ENCODE assay signal across 10 cellular contexts in the genomic region with DNA sequence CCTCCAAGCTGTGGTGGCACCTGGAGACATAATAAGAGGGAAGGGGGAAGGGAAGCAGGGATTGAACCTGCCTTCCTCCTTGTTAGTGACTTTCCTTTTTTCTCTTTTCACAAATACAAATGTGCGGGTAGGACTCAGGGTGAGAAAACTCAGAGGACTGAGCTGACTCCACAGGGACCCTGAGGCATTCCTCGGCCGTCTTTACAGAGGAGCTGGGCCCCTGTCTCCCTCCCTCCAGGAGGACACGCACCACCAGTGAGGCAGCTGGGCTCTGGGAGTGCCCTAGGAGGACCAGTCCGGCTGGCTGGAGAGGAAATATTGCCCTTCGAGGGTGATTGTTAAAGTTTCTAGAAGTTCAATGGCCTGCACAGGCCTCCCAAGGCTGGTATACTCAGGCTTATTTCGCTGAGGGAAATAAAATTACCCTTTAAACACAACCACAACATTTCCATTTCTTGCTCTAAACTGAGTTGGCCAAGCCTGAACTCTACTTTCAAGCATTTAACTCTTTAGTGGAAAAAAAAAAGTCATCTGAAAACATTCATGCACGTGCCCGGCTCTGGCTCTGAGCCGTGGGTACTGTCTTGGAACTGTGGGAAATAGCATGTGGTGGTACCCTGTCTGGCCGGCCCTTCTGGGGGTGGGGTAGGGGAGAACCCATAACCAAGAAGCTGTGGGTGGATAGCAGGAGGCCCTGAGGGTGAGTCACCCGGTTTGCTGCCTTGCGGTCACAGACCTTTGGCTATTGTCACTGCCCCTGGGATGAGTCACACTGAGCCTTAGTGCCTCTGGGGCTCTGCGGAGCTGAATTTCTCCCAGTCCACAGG.
DNase-seq lines count a peak whose midpoint lies in the region; ATAC-seq, FAIRE-seq and TF ChIP-seq lines count a peak whose summit lies in the region.
"Had no signal": no experiment of that assay in that cellular context is flagged by ENCODE, and none has a peak within 500 bp of the region (broad histone marks: within the 10 kb centered on the region; RNA-seq: fewer than 3 reads in every experiment).

No MANE protein-coding gene starts in this region.

- no peak overlapping the region for H3K27ac ChIP-seq in GM12878 (ENCODE audit: control insufficient read depth, insufficient read depth)
- H3K27ac ChIP-seq: epithelial cell of prostate had no signal

- H3K4me1 ChIP-seq in GM12878 (ENCODE audit: control insufficient read depth, insufficient read depth, low read length), result no peaks in the 10 kb centered on the region

- in situ Hi-C loops in GM12878 (cut with MboI), result no loop called here

- H3K9me3 ChIP-seq in GM12878 (replicated peaks; ENCODE audit: control insufficient read depth, insufficient read depth, low read length), result no peaks in the 10 kb centered on the region; the same call in 2 of the 3 replicates
- H3K9me3 ChIP-seq: upper lobe of left lung had no signal

- peaks cover 52% of the 10 kb centered on the region for H3K4me1 Mint-ChIP-seq in nephron progenitor cell

- peaks cover 2% of the 10 kb centered on the region for H3K27me3 Mint-ChIP-seq in nephron progenitor cell (ENCODE audit: low read depth, poor library complexity)

- POLR2A ChIA-PET in GM12878 (lab: Charles Lee), result no interaction called here

- H3K9ac ChIP-seq in GM12878 (ENCODE audit: control insufficient read depth, insufficient read depth, low read length), result no peak overlapping the region

- FAIRE-seq in GM18507 (lab: Jason Lieb, UNC), result peak; percentile 48
- no peak for FAIRE-seq in GM12878 (lab: Jason Lieb, UNC)

- H3K9me3 Mint-ChIP-seq in nephron progenitor cell, result no peaks in the 10 kb centered on the region

- CTCF ChIA-PET in GM12878 (lab: Yijun Ruan, JAX), result interaction anchor here (0.5 to 1.7 kb wide), 4 partner anchors 10 to 208 kb away, joined by 3 to 5 read pairs (median 4); no protein-coding TSS in a partner anchor

- TF ChIP-seq POLR2A in GM12878 (IDR thresholded peaks at IDR 0.05; ENCODE audit: low read depth, low read length), result no peak

- no peaks in the 10 kb centered on the region for H3K79me2 ChIP-seq in GM12878 (ENCODE audit: control insufficient read depth, insufficient read depth, low read length)

- H3K27ac Mint-ChIP-seq in nephron progenitor cell, result peak overlapping the region; percentile 64

- TF ChIP-seq RAD21 in GM12878 (IDR thresholded peaks at IDR 0.05; ENCODE audit: insufficient read depth, low read depth, low read length), result no peak

- DNase-seq in GM18507 (ENCODE audit: extremely low spot score, insufficient read length, low read depth) (peak; percentile 22), GM12878 (ENCODE audit: low read depth, low spot score) (peak; percentile 25), nephron progenitor cell (no peak), NCI-H526 treated with DMSO at 0.1 percent for 48 hours (lab: John Stamatoyannopoulos, UW) (no peak), NCI-H2081 (lab: John Stamatoyannopoulos, UW) (no peak)
- no peak for DNase-seq in activated naive CD4-positive, alpha-beta T cell treated with anti-CD3 and anti-CD28 coated beads, Interleukin-2, amount 50 U/mL, for 16 hours

- H3K27me3 ChIP-seq in GM12878 (replicated peaks in 1 of 2; ENCODE audit: control insufficient read depth in 2 of 2, insufficient read depth in 2 of 2, low read length in 1 of 2), result no peaks in the 10 kb centered on the region; a peak in 2 of 4 replicates
- H3K27me3 ChIP-seq: upper lobe of left lung had no signal

- no peak overlapping the region for H3K4me3 Mint-ChIP-seq in nephron progenitor cell

- intact Hi-C loops in GM12878 (cut with micrococcal nuclease; ENCODE audit: unreplicated experiment), result no loop called here

- H3K4me2 ChIP-seq in GM12878 (ENCODE audit: control insufficient read depth, insufficient read depth), result no peak overlapping the region

- TF ChIP-seq CTCF in GM12878 (IDR thresholded peaks at IDR 0.05 in 2 of 3, conservative IDR thresholded peaks at IDR 0.05 in 1 of 3; ENCODE audit: control insufficient read depth in 2 of 3, extremely low read depth in 1 of 3, insufficient read depth in 1 of 3, low read depth in 3 of 3, low read length in 3 of 3) (no peak), nephron progenitor cell (IDR thresholded peaks at IDR 0.05) (no peak)

- no peaks in the 10 kb centered on the region for H4K20me1 ChIP-seq in GM12878 (ENCODE audit: control insufficient read depth, insufficient read depth)

- no peak overlapping the region for H2AFZ ChIP-seq in GM12878 (ENCODE audit: control insufficient read depth, low read depth, low read length)

- TF ChIP-seq EP300 in GM12878 (IDR thresholded peaks at IDR 0.05; ENCODE audit: borderline replicate concordance in 1 of 2, control insufficient read depth in 1 of 2, low read depth in 2 of 2, low read length in 2 of 2), result 0 out of 4 replicates have a peak, but pooled peaks have one; percentile 11 to 15

- ATAC-seq in HG03175 (IDR thresholded peaks at IDR 0.05; ENCODE audit: unreplicated experiment), result peak; percentile 81
- peak; percentile 94 for ATAC-seq in GM12878
- no peak for ATAC-seq in HG03378 (IDR thresholded peaks at IDR 0.05; ENCODE audit: unreplicated experiment)

- H3K4me3 ChIP-seq in GM12878, result no peak overlapping the region
- H3K4me3 ChIP-seq: upper lobe of left lung had no signal

- SMC1A ChIA-PET in GM12878 (lab: Charles Lee; ENCODE audit: uncharacterized antibody, unreplicated experiment), result interaction anchor here (1.0 to 2.0 kb wide), 4 partner anchors 10 to 48 kb away, joined by 4 to 7 read pairs (median 6); no protein-coding TSS in a partner anchor

- RAD21 ChIA-PET in GM12878 (lab: Charles Lee; ENCODE audit: unreplicated experiment), result interaction anchor here (1.0 to 1.2 kb wide), 3 partner anchors 9 to 45 kb away, joined by 3 to 4 read pairs (median 3); no protein-coding TSS in a partner anchor

- 2% methylated on average over 9 of the region's 14 CpGs for WGBS in GM12878 (ENCODE audit: insufficient coverage, insufficient replicate concordance, low lambda C conversion rate, missing lambda C conversion rate)

- no peaks in the 10 kb centered on the region for H3K36me3 Mint-ChIP-seq in nephron progenitor cell (ENCODE audit: low read depth)

- BruUV-seq in GM12878 (replicated peaks; lab: Mats Ljungman, UMichigan), result no TSS peak

- no peaks in the 10 kb centered on the region for H3K36me3 ChIP-seq in GM12878 (ENCODE audit: control insufficient read depth in 2 of 2, insufficient read depth in 2 of 2, low read length in 1 of 2)
- H3K36me3 ChIP-seq: upper lobe of left lung had no signal

TF ChIP-seq in GM12878, 131 proteins besides CTCF, POLR2A, EP300 and RAD21 (continues in another document):
- TF ChIP-seq IKZF1 (conservative IDR thresholded peaks at IDR 0.05), result peak; percentile 69
- peak; percentile 55; the same call in 1 of the 2 replicates for TF ChIP-seq GATAD2B (conservative IDR thresholded peaks at IDR 0.05; ENCODE audit: low read depth)
- TF ChIP-seq, protein P1, sequence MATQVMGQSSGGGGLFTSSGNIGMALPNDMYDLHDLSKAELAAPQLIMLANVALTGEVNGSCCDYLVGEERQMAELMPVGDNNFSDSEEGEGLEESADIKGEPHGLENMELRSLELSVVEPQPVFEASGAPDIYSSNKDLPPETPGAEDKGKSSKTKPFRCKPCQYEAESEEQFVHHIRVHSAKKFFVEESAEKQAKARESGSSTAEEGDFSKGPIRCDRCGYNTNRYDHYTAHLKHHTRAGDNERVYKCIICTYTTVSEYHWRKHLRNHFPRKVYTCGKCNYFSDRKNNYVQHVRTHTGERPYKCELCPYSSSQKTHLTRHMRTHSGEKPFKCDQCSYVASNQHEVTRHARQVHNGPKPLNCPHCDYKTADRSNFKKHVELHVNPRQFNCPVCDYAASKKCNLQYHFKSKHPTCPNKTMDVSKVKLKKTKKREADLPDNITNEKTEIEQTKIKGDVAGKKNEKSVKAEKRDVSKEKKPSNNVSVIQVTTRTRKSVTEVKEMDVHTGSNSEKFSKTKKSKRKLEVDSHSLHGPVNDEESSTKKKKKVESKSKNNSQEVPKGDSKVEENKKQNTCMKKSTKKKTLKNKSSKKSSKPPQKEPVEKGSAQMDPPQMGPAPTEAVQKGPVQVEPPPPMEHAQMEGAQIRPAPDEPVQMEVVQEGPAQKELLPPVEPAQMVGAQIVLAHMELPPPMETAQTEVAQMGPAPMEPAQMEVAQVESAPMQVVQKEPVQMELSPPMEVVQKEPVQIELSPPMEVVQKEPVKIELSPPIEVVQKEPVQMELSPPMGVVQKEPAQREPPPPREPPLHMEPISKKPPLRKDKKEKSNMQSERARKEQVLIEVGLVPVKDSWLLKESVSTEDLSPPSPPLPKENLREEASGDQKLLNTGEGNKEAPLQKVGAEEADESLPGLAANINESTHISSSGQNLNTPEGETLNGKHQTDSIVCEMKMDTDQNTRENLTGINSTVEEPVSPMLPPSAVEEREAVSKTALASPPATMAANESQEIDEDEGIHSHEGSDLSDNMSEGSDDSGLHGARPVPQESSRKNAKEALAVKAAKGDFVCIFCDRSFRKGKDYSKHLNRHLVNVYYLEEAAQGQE (IDR thresholded peaks at IDR 0.05; ENCODE audit: low read depth, low read length), result no peak
- peak; percentile 72 for TF ChIP-seq ATF7 (IDR thresholded peaks at IDR 0.05; ENCODE audit: low read depth)
- TF ChIP-seq, protein P2, sequence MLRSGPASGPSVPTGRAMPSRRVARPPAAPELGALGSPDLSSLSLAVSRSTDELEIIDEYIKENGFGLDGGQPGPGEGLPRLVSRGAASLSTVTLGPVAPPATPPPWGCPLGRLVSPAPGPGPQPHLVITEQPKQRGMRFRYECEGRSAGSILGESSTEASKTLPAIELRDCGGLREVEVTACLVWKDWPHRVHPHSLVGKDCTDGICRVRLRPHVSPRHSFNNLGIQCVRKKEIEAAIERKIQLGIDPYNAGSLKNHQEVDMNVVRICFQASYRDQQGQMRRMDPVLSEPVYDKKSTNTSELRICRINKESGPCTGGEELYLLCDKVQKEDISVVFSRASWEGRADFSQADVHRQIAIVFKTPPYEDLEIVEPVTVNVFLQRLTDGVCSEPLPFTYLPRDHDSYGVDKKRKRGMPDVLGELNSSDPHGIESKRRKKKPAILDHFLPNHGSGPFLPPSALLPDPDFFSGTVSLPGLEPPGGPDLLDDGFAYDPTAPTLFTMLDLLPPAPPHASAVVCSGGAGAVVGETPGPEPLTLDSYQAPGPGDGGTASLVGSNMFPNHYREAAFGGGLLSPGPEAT (IDR thresholded peaks at IDR 0.05; ENCODE audit: low read depth), result peak; percentile 58; the same call in 1 of the 2 replicates
- TF ChIP-seq NBN (IDR thresholded peaks at IDR 0.05), result peak; percentile 56; the same call in 1 of the 2 replicates
- peak; percentile 76 for TF ChIP-seq NR2F1 (conservative IDR thresholded peaks at IDR 0.05)
- peak; percentile 14; the same call in 1 of the 2 replicates for TF ChIP-seq RUNX3 (IDR thresholded peaks at IDR 0.05; ENCODE audit: low read length)

Comparison
In these comparisons a context has a peak if more than half of its experiments do, and no peak if none do; other contexts are left out.
1. DNase-seq: peak in GM18507 (single experiment) and GM12878 (single experiment); none in nephron progenitor cell (single experiment), NCI-H526 treated with DMSO at 0.1 percent for 48 hours (single experiment), NCI-H2081 (0 of 2) and activated naive CD4-positive, alpha-beta T cell treated with anti-CD3 and anti-CD28 coated beads, Interleukin-2, amount 50 U/mL, for 16 hours (single experiment).